24 cellular contexts compared by ENCODE assay signal in the genomic region with DNA sequence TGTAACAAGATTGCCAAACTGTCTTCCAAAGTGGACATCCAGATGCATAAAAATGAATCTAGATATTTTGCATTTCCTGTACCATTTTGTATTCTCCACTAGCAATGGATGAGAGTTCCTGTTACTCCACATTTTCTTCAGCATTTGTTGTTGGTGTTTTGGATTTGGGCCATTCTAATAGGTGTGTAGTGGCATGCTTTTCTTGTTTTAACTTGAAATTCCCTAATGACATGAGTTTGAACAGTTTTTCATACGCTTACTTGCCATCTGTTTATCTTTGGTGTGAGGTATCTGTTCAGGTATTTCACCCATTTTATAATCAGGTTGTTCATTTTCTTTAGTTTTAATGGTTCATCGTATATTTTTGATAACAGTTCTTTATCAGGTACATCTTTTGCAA.
"Had no signal": no experiment of that assay in that cellular context is flagged by ENCODE, and none has a peak within 500 bp of the region (broad histone marks: within the 10 kb centered on the region; RNA-seq: fewer than 3 reads in every experiment).

No MANE protein-coding gene starts in this region.

- H3K4me1 ChIP-seq: left lung, neural progenitor cell, right atrium auricular region, right lobe of liver, tibial nerve, uterus had no signal

- H3K27me3 ChIP-seq: hepatocyte, left lung, neural progenitor cell, neutrophil, right atrium auricular region, right lobe of liver, tibial nerve, uterus had no signal

- DNase-seq: kidney; left colon; left lung; natural killer cell; nephron progenitor cell; occipital lobe; right lobe of liver; stimulated activated CD4-positive, alpha-beta T cell treated with anti-CD3 and anti-CD28 coated beads, Interleukin-1b, Interleukin-23, amount 100 ng/mL, for 48 hours; stimulated activated CD4-positive, alpha-beta T cell treated with anti-CD3 and anti-CD28 coated beads, Interleukin-2, amount 100 ng/mL, for 48 hours; stimulated activated CD4-positive, alpha-beta T cell treated with anti-CD3 and anti-CD28 coated beads, Interleukin-4, amount 100 ng/mL, for 4 hours; stimulated activated CD8-positive, alpha-beta memory T cell treated with anti-CD3 and anti-CD28 coated beads, Interleukin-4, amount 100 ng/mL, for 48 hours; stimulated activated naive CD4-positive, alpha-beta T cell treated with Interleukin-2 at 50 U/mL for 16 hours; stimulated activated naive CD8-positive, alpha-beta T cell treated with anti-CD3 and anti-CD28 coated beads, Interleukin-15, amount 100 ng/mL, for 72 hours; substantia nigra; uterus had no signal

- H3K27ac ChIP-seq: hepatocyte, left lung, neural progenitor cell, neutrophil, parathyroid adenoma, right atrium auricular region, right lobe of liver, tibial nerve, uterus had no signal

- H3K4me3 ChIP-seq: hepatocyte, left lung, lung, neural progenitor cell, right atrium auricular region, right lobe of liver, smooth muscle cell, tibial nerve, uterus had no signal

- H3K36me3 ChIP-seq: left lung, neural progenitor cell, right atrium auricular region, right lobe of liver, tibial nerve, uterus had no signal

- H3K9me3 ChIP-seq: left lung, neutrophil, right atrium auricular region, right lobe of liver, tibial nerve, uterus had no signal

- H3K79me2 ChIP-seq: parathyroid adenoma had no signal

- ATAC-seq: left colon; left lung; natural killer cell; stimulated activated memory B cell treated with anti-CD40 and anti-IgM and Interleukin-4, amounts not matched to agents 10 μg/mL and 1 μg/mL and 100 μg/mL, for 72 hours; stimulated activated naive CD8-positive, alpha-beta T cell treated with anti-CD3 and anti-CD28 coated beads, Interleukin-15, amount 100 ng/mL, for 72 hours had no signal

- H2AFZ ChIP-seq: hepatocyte, neural progenitor cell, parathyroid adenoma had no signal

- FAIRE-seq: kidney had no signal

- H3K4me2 ChIP-seq: hepatocyte, neural progenitor cell, smooth muscle cell had no signal

- H3K9ac ChIP-seq: neural progenitor cell, parathyroid adenoma had no signal
